2 cellular contexts compared by ENCODE assay signal in the genomic region with DNA sequence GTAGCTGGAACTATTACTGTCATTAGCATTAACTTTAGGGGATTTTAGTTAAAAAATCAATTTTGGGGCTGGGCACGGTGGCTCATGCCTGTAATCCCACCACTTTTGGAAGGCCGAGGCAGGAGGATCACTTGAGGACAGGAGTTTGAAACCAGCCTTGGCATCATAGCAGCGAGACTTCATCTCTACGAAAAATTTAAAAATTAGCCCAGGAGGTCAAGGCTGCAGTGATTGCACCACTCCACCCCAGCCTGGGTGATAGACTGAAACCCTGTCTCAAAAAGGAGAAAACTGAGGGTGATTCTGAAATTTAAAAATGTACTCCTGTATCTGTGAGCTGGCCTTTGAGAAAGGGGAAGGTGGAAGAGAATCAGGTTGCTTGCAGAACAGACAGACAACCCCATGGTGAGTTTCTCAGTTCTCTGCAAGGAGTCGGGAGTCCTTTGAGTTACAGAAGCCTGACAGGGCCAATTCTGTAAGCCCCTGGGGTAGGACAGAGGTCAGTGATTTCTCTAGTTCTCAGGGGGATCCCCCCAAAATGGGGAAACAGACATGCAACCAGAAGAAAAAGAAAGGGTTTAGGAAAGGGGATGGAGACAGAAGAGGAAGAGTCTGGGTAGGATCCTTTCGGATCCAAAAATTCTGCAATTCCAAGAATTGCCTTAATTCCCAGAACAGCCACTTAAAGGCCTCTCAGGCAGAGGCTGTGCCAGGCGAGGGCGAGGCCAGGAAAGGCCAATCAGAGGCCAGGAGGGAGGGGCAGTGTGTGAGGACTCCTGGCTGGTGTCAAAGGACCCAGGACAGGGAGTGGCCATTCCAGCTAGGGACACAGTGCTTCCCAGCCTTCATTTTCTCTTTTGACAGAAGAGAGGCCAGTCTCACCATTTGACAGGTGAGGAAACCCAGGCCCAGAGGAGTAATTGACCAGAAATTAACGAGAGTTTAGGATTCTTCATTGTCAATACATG.
TF ChIP-seq lines count a peak whose summit lies in the region.

No MANE protein-coding gene starts in this region.

TF ChIP-seq in SK-N-SH treated with all-trans-retinoic acid at 6 μM for 48 hours, 23 proteins besides CTCF, POLR2A, EP300 and RAD21:
- TF ChIP-seq GLIS3 (CRISPR knock-in tag; IDR thresholded peaks at IDR 0.05) (no peak), CSDC2 (CRISPR knock-in tag; IDR thresholded peaks at IDR 0.05) (no peak)
- TF ChIP-seq, protein P1, sequence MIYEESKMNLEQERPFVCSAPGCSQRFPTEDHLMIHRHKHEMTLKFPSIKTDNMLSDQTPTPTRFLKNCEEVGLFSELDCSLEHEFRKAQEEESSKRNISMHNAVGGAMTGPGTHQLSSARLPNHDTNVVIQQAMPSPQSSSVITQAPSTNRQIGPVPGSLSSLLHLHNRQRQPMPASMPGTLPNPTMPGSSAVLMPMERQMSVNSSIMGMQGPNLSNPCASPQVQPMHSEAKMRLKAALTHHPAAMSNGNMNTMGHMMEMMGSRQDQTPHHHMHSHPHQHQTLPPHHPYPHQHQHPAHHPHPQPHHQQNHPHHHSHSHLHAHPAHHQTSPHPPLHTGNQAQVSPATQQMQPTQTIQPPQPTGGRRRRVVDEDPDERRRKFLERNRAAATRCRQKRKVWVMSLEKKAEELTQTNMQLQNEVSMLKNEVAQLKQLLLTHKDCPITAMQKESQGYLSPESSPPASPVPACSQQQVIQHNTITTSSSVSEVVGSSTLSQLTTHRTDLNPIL (CRISPR knock-in tag; IDR thresholded peaks at IDR 0.05; ENCODE audit: low read depth), result no peak

TF ChIP-seq in SK-N-SH, 30 proteins besides CTCF, POLR2A, EP300 and RAD21:
- TF ChIP-seq, protein P2, sequence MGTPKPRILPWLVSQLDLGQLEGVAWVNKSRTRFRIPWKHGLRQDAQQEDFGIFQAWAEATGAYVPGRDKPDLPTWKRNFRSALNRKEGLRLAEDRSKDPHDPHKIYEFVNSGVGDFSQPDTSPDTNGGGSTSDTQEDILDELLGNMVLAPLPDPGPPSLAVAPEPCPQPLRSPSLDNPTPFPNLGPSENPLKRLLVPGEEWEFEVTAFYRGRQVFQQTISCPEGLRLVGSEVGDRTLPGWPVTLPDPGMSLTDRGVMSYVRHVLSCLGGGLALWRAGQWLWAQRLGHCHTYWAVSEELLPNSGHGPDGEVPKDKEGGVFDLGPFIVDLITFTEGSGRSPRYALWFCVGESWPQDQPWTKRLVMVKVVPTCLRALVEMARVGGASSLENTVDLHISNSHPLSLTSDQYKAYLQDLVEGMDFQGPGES (IDR thresholded peaks at IDR 0.05; ENCODE audit: low read depth, low read length), result no peak
- TF ChIP-seq, protein P3, sequence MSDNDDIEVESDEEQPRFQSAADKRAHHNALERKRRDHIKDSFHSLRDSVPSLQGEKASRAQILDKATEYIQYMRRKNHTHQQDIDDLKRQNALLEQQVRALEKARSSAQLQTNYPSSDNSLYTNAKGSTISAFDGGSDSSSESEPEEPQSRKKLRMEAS (IDR thresholded peaks at IDR 0.05; ENCODE audit: low read depth), result no peak
